ENCODE assay signal across 3 cellular contexts in the genomic region with DNA sequence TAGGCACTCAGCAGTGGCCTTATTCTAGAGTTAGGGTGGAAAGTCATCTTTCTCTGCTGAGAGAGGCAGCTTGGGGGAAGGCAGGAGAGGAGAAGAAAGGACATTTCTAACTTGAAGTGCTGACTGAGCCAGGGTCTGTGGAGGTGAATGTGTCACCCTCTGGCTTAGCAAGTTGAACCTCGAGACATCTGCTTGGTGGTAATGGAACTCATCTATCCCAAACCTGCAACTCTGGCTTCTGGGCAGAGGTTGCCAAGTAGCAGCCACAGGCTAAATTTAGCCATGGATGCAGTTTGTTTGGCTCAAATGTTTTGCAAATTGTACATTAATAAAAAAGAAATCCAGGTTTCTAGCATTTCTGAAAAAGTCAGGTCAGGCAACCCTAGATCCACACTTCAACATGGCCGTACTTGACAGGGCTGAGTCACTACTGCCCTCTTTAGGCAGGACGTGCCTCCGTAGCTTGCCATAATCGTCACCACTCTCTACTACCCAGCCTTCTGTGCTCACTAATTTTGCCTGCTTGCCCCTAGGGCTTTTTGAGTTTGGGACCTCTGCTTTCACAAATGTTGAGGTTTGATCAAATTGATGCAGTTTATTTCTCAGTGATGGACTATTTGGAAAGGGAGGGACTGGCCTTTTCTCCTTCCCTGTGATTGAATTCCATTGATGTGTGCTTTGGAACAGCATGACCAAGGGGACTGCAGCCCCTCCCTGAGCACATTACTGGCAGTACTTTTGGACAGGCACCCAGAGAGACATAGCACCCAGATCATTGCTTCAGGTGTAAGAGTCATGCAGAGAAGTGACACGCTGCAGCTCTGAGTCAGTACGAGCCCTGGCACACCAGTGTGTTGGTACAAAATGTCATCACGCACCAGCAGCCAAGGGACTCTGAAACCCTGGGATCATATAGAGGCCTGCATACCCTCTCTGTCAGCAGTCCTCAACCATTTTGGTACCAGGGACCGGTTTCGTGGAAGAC.
TF ChIP-seq lines count a peak whose summit lies in the region.

No MANE protein-coding gene starts in this region.

TF ChIP-seq in SK-N-SH, 30 proteins besides CTCF, POLR2A, EP300 and RAD21:
- peak; percentile 48; the same call in 1 of the 2 replicates for TF ChIP-seq YY1 (IDR thresholded peaks at IDR 0.05; ENCODE audit: low read depth)
- no peak for TF ChIP-seq TAF1 (IDR thresholded peaks at IDR 0.05; ENCODE audit: borderline replicate concordance, low read depth, low read length)

TF ChIP-seq in SK-N-SH treated with all-trans-retinoic acid at 6 μM for 48 hours, 23 proteins besides CTCF, POLR2A, EP300 and RAD21:
- TF ChIP-seq ISL1 (CRISPR knock-in tag; IDR thresholded peaks at IDR 0.05), result no peak
TF ChIP-seq in SK-N-SH treated with all-trans-retinoic acid at 6 μM for 48 hours: peak in this region for 0.

TF ChIP-seq in endothelial cell of umbilical vein, 7 proteins besides CTCF, POLR2A, EP300 and RAD21:
- no peak for TF ChIP-seq FOS (IDR thresholded peaks at IDR 0.05; ENCODE audit: borderline replicate concordance, insufficient read depth, low read length)
- TF ChIP-seq EZH2 (IDR thresholded peaks at IDR 0.05; ENCODE audit: borderline replicate concordance, low read depth, low read length, severe bottlenecking), result no peak
- no peak for TF ChIP-seq JUN (IDR thresholded peaks at IDR 0.05; ENCODE audit: borderline replicate concordance, insufficient read depth, insufficient read length, low read depth)
- no peak for TF ChIP-seq MAX (IDR thresholded peaks at IDR 0.05; ENCODE audit: insufficient read depth, insufficient read length)
- no peak for TF ChIP-seq MYC (IDR thresholded peaks at IDR 0.05; ENCODE audit: low read depth, low read length)
- no peak for TF ChIP-seq GATA2 (IDR thresholded peaks at IDR 0.05; ENCODE audit: insufficient read depth, insufficient read length, low read depth, low read length)
- no peak for TF ChIP-seq POLR2AphosphoS5 (IDR thresholded peaks at IDR 0.05; ENCODE audit: insufficient read depth, low read depth, low read length)
TF ChIP-seq in endothelial cell of umbilical vein: peak in this region for 0.
